8 cellular contexts compared by ENCODE assay signal in the genomic region with DNA sequence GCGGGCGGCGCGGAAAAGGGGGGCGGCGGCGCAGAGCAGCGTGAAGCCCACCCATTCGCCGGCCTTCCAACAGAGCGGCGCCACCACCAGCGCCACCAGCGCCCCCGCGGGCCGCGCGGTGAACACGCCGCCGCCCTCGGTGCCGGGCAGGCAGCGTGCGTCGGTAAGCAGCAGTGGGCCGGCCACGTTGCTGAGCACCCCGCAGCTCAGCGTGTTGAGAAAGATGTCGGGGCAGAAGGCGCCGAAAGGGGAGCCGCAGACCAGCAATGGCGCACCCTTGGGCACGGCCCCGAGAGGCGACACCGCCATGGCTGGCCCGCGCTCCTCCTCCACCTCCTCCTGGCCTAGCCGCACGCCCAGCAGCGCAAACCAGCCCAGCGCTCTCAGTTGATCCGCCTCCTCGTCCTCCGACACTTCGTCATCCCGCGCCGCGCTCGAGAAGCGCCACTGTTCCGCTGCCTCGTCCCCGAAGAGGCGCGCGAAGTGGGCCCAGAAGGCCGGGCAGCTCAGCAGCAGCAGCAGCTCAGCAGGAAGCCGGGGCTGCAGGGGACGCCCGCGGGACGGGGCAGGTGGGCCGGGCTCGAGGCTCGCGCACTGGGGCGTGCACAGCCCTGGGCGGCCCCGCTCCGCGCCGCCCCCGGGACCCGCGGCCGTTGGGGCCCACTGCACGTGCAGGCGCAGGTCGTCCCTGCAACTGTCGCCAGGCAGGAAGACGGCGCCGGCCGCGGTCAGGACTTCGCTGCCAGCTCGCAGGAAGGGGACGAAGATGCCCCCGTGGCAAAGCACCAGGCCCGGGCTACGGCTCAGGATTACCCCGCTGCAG. TPM values are rescaled to one million over a fixed set of nuclear protein-coding genes. Genes with fewer than 3 reads are reported as not detected.
DNase-seq lines count a peak whose midpoint lies in the region; ATAC-seq, FAIRE-seq and TF ChIP-seq lines count a peak whose summit lies in the region.

No MANE protein-coding gene starts in this region.

- peaks cover 0 to 7% of the 10 kb centered on the region in 2 experiments for H3K36me3 ChIP-seq in endothelial cell of umbilical vein (ENCODE audit: control insufficient read depth in 2 of 2, extremely low read depth in 1 of 2, insufficient read depth in 2 of 2, low read length in 2 of 2)

- peak overlapping the region; percentile 55 for H3K4me2 ChIP-seq in endothelial cell of umbilical vein (ENCODE audit: insufficient read depth, low read length)

- peak; percentile 76 for FAIRE-seq in endothelial cell of umbilical vein (lab: Jason Lieb, UNC)

- BruUV-seq in endothelial cell of umbilical vein (replicated peaks; lab: Mats Ljungman, UMichigan): no TSS peak

- H3K9ac ChIP-seq in endothelial cell of umbilical vein (replicated peaks; ENCODE audit: extremely low read depth, insufficient read depth, low read length): peak overlapping the region; percentile 70

- DNase-seq in AG08395 (ENCODE audit: low spot score) (peak; percentile 62), NCI-H748 (lab: John Stamatoyannopoulos, UW; ENCODE audit: unreplicated experiment) (peak; percentile 69), endothelial cell of umbilical vein (ENCODE audit: low read depth, low spot score) (peak; percentile 80), middle frontal gyrus (ENCODE audit: extremely low spot score, low spot score) (peak; percentile 25)
- DNase-seq in activated CD8-positive, alpha-beta memory T cell treated with anti-CD3 and anti-CD28 coated beads, Interleukin-2, amount 50 U/mL, for 1 hour (ENCODE audit: extremely low read depth): peak; percentile 33
- DNase-seq in stimulated activated CD8-positive, alpha-beta memory T cell treated with anti-CD3 and anti-CD28 coated beads, Interleukin-2, amount 100 ng/mL, for 48 hours (ENCODE audit: low read depth in 2 of 2): peak; percentile 51 to 56

- peak overlapping the region; percentile 28 for H3K27ac ChIP-seq in endothelial cell of umbilical vein (ENCODE audit: insufficient read depth, low read depth, low read length)

- peaks cover 11% of the 10 kb centered on the region for H3K4me1 ChIP-seq in endothelial cell of umbilical vein (ENCODE audit: control insufficient read depth, extremely low read depth, insufficient read depth, low read length)

- intact Hi-C loops in endothelial cell of umbilical vein (cut with micrococcal nuclease): loop anchor here (1.0 to 5.0 kb wide), 7 partner anchors 14 to 236 kb away; a partner anchor contains a TSS

- H3K79me2 ChIP-seq in endothelial cell of umbilical vein (ENCODE audit: control insufficient read depth, insufficient read depth, low read length): peaks cover 7% of the 10 kb centered on the region

- no peaks in the 10 kb centered on the region for H3K27me3 ChIP-seq in endothelial cell of umbilical vein (ENCODE audit: control insufficient read depth in 2 of 2, insufficient read depth in 2 of 2, low read length in 2 of 2)

- no peaks in the 10 kb centered on the region for H4K20me1 ChIP-seq in endothelial cell of umbilical vein (replicated peaks; ENCODE audit: control insufficient read depth, extremely low read depth, insufficient read depth, low read length)

- CTCF ChIA-PET in endothelial cell of umbilical vein (lab: Charles Lee): interaction anchor here (0.5 to 3.4 kb wide), 43 partner anchors 8 to 508 kb away, joined by 3 to 95 read pairs (median 4); a partner anchor contains a TSS

- H3K9me3 ChIP-seq in endothelial cell of umbilical vein (replicated peaks; ENCODE audit: control insufficient read depth, insufficient read depth, low read length): no peaks in the 10 kb centered on the region

- H3K4me3 ChIP-seq in endothelial cell of umbilical vein (replicated peaks in 1 of 3; ENCODE audit: insufficient read depth in 1 of 3, low read depth in 1 of 3, low read length in 3 of 3): peak overlapping the region; percentile 58 to 64 (median 64)

- no peak for TF ChIP-seq POLR2A in endothelial cell of umbilical vein (IDR thresholded peaks at IDR 0.05; ENCODE audit: low read depth, low read length)

- ATAC-seq in GM18868 (IDR thresholded peaks at IDR 0.05; ENCODE audit: unreplicated experiment) (peak; percentile 56), HG03097 (IDR thresholded peaks at IDR 0.05; ENCODE audit: low FRiP score, unreplicated experiment) (peak; percentile 36)

- POLR2A ChIA-PET in endothelial cell of umbilical vein (lab: Charles Lee): interaction anchor here (0.6 to 1.8 kb wide), 10 partner anchors 9 to 64 kb away, joined by 3 to 24 read pairs (median 5); a partner anchor contains a TSS

- dilution Hi-C loops in endothelial cell of umbilical vein (cut with MboI; ENCODE audit: extremely low pct_ligation_motif_present, low sequenced_read_pairs): no loop called here

- no peaks in the 10 kb centered on the region for H3K9me1 ChIP-seq in endothelial cell of umbilical vein (replicated peaks; ENCODE audit: control insufficient read depth, extremely low read depth, insufficient read depth, low read length)

- peak overlapping the region; percentile 82 for H2AFZ ChIP-seq in endothelial cell of umbilical vein (ENCODE audit: low read depth, low read length)

- TF ChIP-seq CTCF in endothelial cell of umbilical vein (IDR thresholded peaks at IDR 0.05; ENCODE audit: extremely low read depth in 1 of 2, insufficient read depth in 1 of 2, low read depth in 1 of 2, low read length in 2 of 2): peak; percentile 50 to 65

TF ChIP-seq in endothelial cell of umbilical vein, 7 proteins besides CTCF, POLR2A, EP300 and RAD21:
- TF ChIP-seq, protein P1, sequence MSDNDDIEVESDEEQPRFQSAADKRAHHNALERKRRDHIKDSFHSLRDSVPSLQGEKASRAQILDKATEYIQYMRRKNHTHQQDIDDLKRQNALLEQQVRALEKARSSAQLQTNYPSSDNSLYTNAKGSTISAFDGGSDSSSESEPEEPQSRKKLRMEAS (IDR thresholded peaks at IDR 0.05; ENCODE audit: insufficient read depth, insufficient read length): peak; percentile 62
- TF ChIP-seq JUN (IDR thresholded peaks at IDR 0.05; ENCODE audit: borderline replicate concordance, insufficient read depth, insufficient read length, low read depth): no peak
- no peak for TF ChIP-seq FOS (IDR thresholded peaks at IDR 0.05; ENCODE audit: borderline replicate concordance, insufficient read depth, low read length)
- TF ChIP-seq EZH2 (IDR thresholded peaks at IDR 0.05; ENCODE audit: borderline replicate concordance, low read depth, low read length, severe bottlenecking): no peak
- TF ChIP-seq POLR2AphosphoS5 (IDR thresholded peaks at IDR 0.05; ENCODE audit: insufficient read depth, low read depth, low read length): peak; percentile 47
- peak; percentile 16 for TF ChIP-seq MYC (IDR thresholded peaks at IDR 0.05; ENCODE audit: low read depth, low read length)
- TF ChIP-seq GATA2 (IDR thresholded peaks at IDR 0.05; ENCODE audit: insufficient read depth, insufficient read length, low read depth, low read length): no peak
TF ChIP-seq in endothelial cell of umbilical vein: peak in this region for 3.

RNA-seq across cellular contexts. Expression of a gene that starts 0.6 kb away (rescaled TPM):
- 6.7 and 7.8 TPM in 2 replicates for total RNA-seq in endothelial cell of umbilical vein
- polyA plus RNA-seq in endothelial cell of umbilical vein: 5.1 and 5.9 TPM in 2 replicates
- 3.5 and 3.9 TPM in 2 replicates for polyA plus RNA-seq in endothelial cell of umbilical vein (2011; cell fraction: cytosol; rRNA removed)
- polyA plus RNA-seq in endothelial cell of umbilical vein (2011; cell fraction: nucleus; rRNA removed): 11.1 and 11.4 TPM in 2 replicates
- polyA plus RNA-seq in endothelial cell of umbilical vein (2012): 5.7 and 7.2 TPM in 2 replicates
- 3.7 and 5.0 TPM in 2 replicates for polyA minus RNA-seq in endothelial cell of umbilical vein
- 11.6 TPM for polyA minus RNA-seq in endothelial cell of umbilical vein (2011; cell fraction: cytosol; rRNA and poly(A)+ RNA removed)
- 3.1 and 3.8 TPM in 2 replicates for polyA minus RNA-seq in endothelial cell of umbilical vein (2011; cell fraction: nucleus; rRNA and poly(A)+ RNA removed)

RNA-seq across cellular contexts. Expression of a gene that starts 13.3 kb away (rescaled TPM):
- total RNA-seq in endothelial cell of umbilical vein: 6.6 and 8.7 TPM in 2 replicates
- polyA plus RNA-seq in endothelial cell of umbilical vein: 6.6 and 6.9 TPM in 2 replicates
- polyA plus RNA-seq in endothelial cell of umbilical vein (2011; cell fraction: cytosol; rRNA removed): 6.2 and 6.3 TPM in 2 replicates
- 6.4 and 7.0 TPM in 2 replicates for polyA plus RNA-seq in endothelial cell of umbilical vein (2011; cell fraction: nucleus; rRNA removed)
- 7.6 and 9.3 TPM in 2 replicates for polyA plus RNA-seq in endothelial cell of umbilical vein (2012)
- 5.4 and 5.8 TPM in 2 replicates for polyA minus RNA-seq in endothelial cell of umbilical vein
- polyA minus RNA-seq in endothelial cell of umbilical vein (2011; cell fraction: cytosol; rRNA and poly(A)+ RNA removed): 10.9 TPM
- polyA minus RNA-seq in endothelial cell of umbilical vein (2011; cell fraction: nucleus; rRNA and poly(A)+ RNA removed): 2.8 and 2.9 TPM in 2 replicates

RNA-seq across cellular contexts. Expression of a gene that starts 24.4 kb away (rescaled TPM):
- 116 and 130 TPM in 2 replicates for total RNA-seq in endothelial cell of umbilical vein
- 27.3 and 33.2 TPM in 2 replicates for polyA plus RNA-seq in endothelial cell of umbilical vein
- polyA plus RNA-seq in endothelial cell of umbilical vein (2011; cell fraction: cytosol; rRNA removed): 35.9 and 36.7 TPM in 2 replicates
- polyA plus RNA-seq in endothelial cell of umbilical vein (2011; cell fraction: nucleus; rRNA removed): 45.5 and 53.4 TPM in 2 replicates
- polyA plus RNA-seq in endothelial cell of umbilical vein (2012): 73.0 and 76.9 TPM in 2 replicates
- 155 and 167 TPM in 2 replicates for polyA minus RNA-seq in endothelial cell of umbilical vein
- 54.3 TPM for polyA minus RNA-seq in endothelial cell of umbilical vein (2011; cell fraction: cytosol; rRNA and poly(A)+ RNA removed)
- 40.1 and 64.0 TPM in 2 replicates for polyA minus RNA-seq in endothelial cell of umbilical vein (2011; cell fraction: nucleus; rRNA and poly(A)+ RNA removed)

Comparison
In these comparisons a context has a peak if more than half of its experiments do, and no peak if none do; other contexts are left out.
1. Peak in every context shown above with its lines: DNase-seq, ATAC-seq, H3K4me3 ChIP-seq and H3K27ac ChIP-seq.
2. DNase-seq: peak in every context shown above with its lines; median percentile 80 in endothelial cell of umbilical vein; 69 in NCI-H748; 62 in AG08395; 54 in stimulated activated CD8-positive, alpha-beta memory T cell treated with anti-CD3 and anti-CD28 coated beads, Interleukin-2, amount 100 ng/mL, for 48 hours; 33 in activated CD8-positive, alpha-beta memory T cell treated with anti-CD3 and anti-CD28 coated beads, Interleukin-2, amount 50 U/mL, for 1 hour; 25 in middle frontal gyrus.